In the genomic region with DNA sequence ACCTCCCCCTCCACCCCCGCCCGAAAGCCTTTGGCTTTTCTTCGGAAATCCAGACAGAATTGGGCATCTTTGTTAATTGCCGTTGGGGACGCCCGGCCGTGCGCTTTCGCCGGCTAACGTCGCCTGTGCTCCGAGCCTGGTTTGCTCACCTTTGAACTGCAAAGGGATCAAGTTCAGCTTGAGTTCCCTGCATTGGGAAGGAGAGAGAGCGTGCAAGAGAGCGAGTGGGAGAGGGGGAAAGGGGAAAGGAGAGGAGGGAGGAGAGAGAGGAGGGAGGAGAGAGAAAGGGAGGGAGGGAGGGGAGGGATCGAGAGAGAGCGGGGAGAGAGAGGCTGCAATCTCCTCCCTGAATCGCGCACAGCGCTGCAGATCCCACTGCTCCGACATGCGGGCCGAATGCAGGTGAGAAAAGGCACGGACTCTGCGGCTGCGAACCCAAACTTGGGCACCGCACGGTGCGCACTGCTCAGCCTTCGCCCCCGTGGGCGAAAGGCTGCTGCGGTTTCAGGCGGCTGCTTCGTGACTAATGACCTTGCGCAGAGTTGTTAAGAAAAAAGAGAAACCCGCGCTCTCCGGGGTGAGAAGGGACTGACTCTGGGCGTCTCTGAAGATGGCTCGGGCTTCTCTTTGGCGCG, we compare ENCODE assay signal across 8 cellular contexts. TPM values are rescaled to one million over a fixed set of nuclear protein-coding genes. Genes with fewer than 3 reads are reported as not detected.
A peak's percentile ranks its signal among the peaks of the same experiment; 100 is the strongest.
DNase-seq lines count a peak whose midpoint lies in the region; ATAC-seq lines count a peak whose summit lies in the region.

A gene with protein sequence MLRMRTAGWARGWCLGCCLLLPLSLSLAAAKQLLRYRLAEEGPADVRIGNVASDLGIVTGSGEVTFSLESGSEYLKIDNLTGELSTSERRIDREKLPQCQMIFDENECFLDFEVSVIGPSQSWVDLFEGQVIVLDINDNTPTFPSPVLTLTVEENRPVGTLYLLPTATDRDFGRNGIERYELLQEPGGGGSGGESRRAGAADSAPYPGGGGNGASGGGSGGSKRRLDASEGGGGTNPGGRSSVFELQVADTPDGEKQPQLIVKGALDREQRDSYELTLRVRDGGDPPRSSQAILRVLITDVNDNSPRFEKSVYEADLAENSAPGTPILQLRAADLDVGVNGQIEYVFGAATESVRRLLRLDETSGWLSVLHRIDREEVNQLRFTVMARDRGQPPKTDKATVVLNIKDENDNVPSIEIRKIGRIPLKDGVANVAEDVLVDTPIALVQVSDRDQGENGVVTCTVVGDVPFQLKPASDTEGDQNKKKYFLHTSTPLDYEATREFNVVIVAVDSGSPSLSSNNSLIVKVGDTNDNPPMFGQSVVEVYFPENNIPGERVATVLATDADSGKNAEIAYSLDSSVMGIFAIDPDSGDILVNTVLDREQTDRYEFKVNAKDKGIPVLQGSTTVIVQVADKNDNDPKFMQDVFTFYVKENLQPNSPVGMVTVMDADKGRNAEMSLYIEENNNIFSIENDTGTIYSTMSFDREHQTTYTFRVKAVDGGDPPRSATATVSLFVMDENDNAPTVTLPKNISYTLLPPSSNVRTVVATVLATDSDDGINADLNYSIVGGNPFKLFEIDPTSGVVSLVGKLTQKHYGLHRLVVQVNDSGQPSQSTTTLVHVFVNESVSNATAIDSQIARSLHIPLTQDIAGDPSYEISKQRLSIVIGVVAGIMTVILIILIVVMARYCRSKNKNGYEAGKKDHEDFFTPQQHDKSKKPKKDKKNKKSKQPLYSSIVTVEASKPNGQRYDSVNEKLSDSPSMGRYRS (N-terminal part only) (plus strand): TSS at position 349 of the 635 bp plus-strand sequence. CDS start 1,054 bp downstream, outside the sequence.

- no peak for ATAC-seq in activated T-helper 17 cell treated with anti-CD3 and anti-CD28 coated beads, Interleukin-2, amount 50 U/mL, for 72 hours (replicated peaks)
- peak; percentile 47 for ATAC-seq in Right ventricle myocardium superior (ENCODE audit: poor library complexity)
- no peak for ATAC-seq in GM21723 (IDR thresholded peaks at IDR 0.05; ENCODE audit: unreplicated experiment)

- H3K27ac ChIP-seq in CD8-positive, alpha-beta memory T cell (ENCODE audit: low read depth, low read length) = no peak within 1 kb of the TSS
- H3K27ac ChIP-seq in HUES6 (ENCODE audit: low read depth, low read length) = no peak within 1 kb of the TSS; the same call in 1 of the 2 replicates

- no peak within 1 kb of the TSS for H3K27ac Mint-ChIP-seq in CD8-positive, alpha-beta memory T cell
- no peak within 1 kb of the TSS for H3K27ac Mint-ChIP-seq in activated T-helper 17 cell treated with anti-CD3 and anti-CD28 coated beads, Interleukin-2, amount 50 U/mL, for 72 hours

- no peak for DNase-seq in CD8-positive, alpha-beta memory T cell
- peak; percentile 49 for DNase-seq in Right ventricle myocardium superior
- DNase-seq in nucleus accumbens (lab: John Stamatoyannopoulos, UW) = peak in 46 of 56 donors; percentile 8 to 73 (median 52)
- DNase-seq in SHP77 (lab: John Stamatoyannopoulos, UW) = no peak
- DNase-seq in NCI-H1930 (lab: John Stamatoyannopoulos, UW) = no peak

- no peaks in the 10 kb centered on the region for H3K4me1 ChIP-seq in CD8-positive, alpha-beta memory T cell (ENCODE audit: insufficient read depth, low read length)
- peaks cover 10% of the 10 kb centered on the region for H3K4me1 ChIP-seq in HUES6 (ENCODE audit: control insufficient read depth, insufficient read depth, low read length)

- CTCF ChIA-PET in CD8-positive, alpha-beta memory T cell (lab: Charles Lee) = no interaction called here

- no peaks in the 10 kb centered on the region for H3K9me3 ChIP-seq in CD8-positive, alpha-beta memory T cell (ENCODE audit: low read length)
- H3K9me3 ChIP-seq in HUES6 (ENCODE audit: control insufficient read depth, insufficient read depth, low read depth, low read length) = no peaks in the 10 kb centered on the region

- intact Hi-C loops in Right ventricle myocardium superior (cut with DNase I) = no loop called here

- no peaks in the 10 kb centered on the region for H3K36me3 ChIP-seq in CD8-positive, alpha-beta memory T cell (ENCODE audit: insufficient read depth, low read length)
- H3K36me3 ChIP-seq in HUES6 (ENCODE audit: control insufficient read depth, insufficient read depth, low read length) = no peaks in the 10 kb centered on the region

- H3K27me3 ChIP-seq in CD8-positive, alpha-beta memory T cell (ENCODE audit: insufficient read depth, low read length, poor library complexity, severe bottlenecking) = peaks cover 6% of the 10 kb centered on the region
- peaks cover 65% of the 10 kb centered on the region for H3K27me3 ChIP-seq in HUES6 (ENCODE audit: control insufficient read depth, insufficient read depth, low read length)

- peaks cover 4 to 28% (median 16%) of the 10 kb centered on the region in 5 donors for H3K9me3 Mint-ChIP-seq in CD8-positive, alpha-beta memory T cell
- no peaks in the 10 kb centered on the region for H3K9me3 Mint-ChIP-seq in activated T-helper 17 cell treated with anti-CD3 and anti-CD28 coated beads, Interleukin-2, amount 50 U/mL, for 72 hours

- H3K36me3 Mint-ChIP-seq in CD8-positive, alpha-beta memory T cell = no peaks in the 10 kb centered on the region
- peaks cover 7% of the 10 kb centered on the region for H3K36me3 Mint-ChIP-seq in activated T-helper 17 cell treated with anti-CD3 and anti-CD28 coated beads, Interleukin-2, amount 50 U/mL, for 72 hours (ENCODE audit: low read depth)

- POLR2A ChIA-PET in CD8-positive, alpha-beta memory T cell (lab: Charles Lee) = no interaction called here

- H3K27me3 Mint-ChIP-seq in CD8-positive, alpha-beta memory T cell = peaks cover 40 to 53% of the 10 kb centered on the region in 2 donors
- peaks cover 38% of the 10 kb centered on the region for H3K27me3 Mint-ChIP-seq in activated T-helper 17 cell treated with anti-CD3 and anti-CD28 coated beads, Interleukin-2, amount 50 U/mL, for 72 hours

- H3K4me1 Mint-ChIP-seq in CD8-positive, alpha-beta memory T cell = peaks cover 19 to 29% (median 21%) of the 10 kb centered on the region in 3 donors
- peaks cover 4% of the 10 kb centered on the region for H3K4me1 Mint-ChIP-seq in activated T-helper 17 cell treated with anti-CD3 and anti-CD28 coated beads, Interleukin-2, amount 50 U/mL, for 72 hours

- no peak within 1 kb of the TSS for H3K4me3 ChIP-seq in CD8-positive, alpha-beta memory T cell (ENCODE audit: low read length)
- H3K4me3 ChIP-seq in HUES6 (ENCODE audit: low read depth, low read length) = peak within 1 kb of the TSS; percentile 95

- H3K4me3 Mint-ChIP-seq in CD8-positive, alpha-beta memory T cell = peak within 1 kb of the TSS in 6 of 7 donors; percentile 23 to 88 (median 64)
- H3K4me3 Mint-ChIP-seq in activated T-helper 17 cell treated with anti-CD3 and anti-CD28 coated beads, Interleukin-2, amount 50 U/mL, for 72 hours = peak within 1 kb of the TSS; percentile 53

- peak within 1 kb of the TSS; percentile 84 for H3K9ac ChIP-seq in HUES6 (ENCODE audit: low read length)

RNA-seq across cellular contexts. Expression of the gene that starts here (rescaled TPM):
- not detected for total RNA-seq in CD8-positive, alpha-beta memory T cell
- polyA plus RNA-seq in CD8-positive, alpha-beta memory T cell = not detected
- not detected for total RNA-seq in activated T-helper 17 cell treated with anti-CD3 and anti-CD28 coated beads, Interleukin-2, amount 50 U/mL, for 72 hours
- 18.7 TPM for total RNA-seq in Right ventricle myocardium superior

Comparison
In these comparisons a context has a peak if more than half of its experiments do, and no peak if none do; other contexts are left out.
1. RNA of the gene that starts here (total RNA-seq): 18.7 TPM in Right ventricle myocardium superior (single experiment); not detected in CD8-positive, alpha-beta memory T cell and not detected in activated T-helper 17 cell treated with anti-CD3 and anti-CD28 coated beads, Interleukin-2, amount 50 U/mL, for 72 hours; every median in the first group is over 10 times any median in the second.
2. DNase-seq: peak in Right ventricle myocardium superior (single experiment) and nucleus accumbens (46 of 56); none in CD8-positive, alpha-beta memory T cell (0 of 5), SHP77 (0 of 2) and NCI-H1930 (0 of 2).